ENCODE assay signal across 17 cellular contexts in genomic region chr11:36044636-36045035, GRCh38.
DNase-seq lines count a peak whose midpoint lies in the region; ATAC-seq, FAIRE-seq and TF ChIP-seq lines count a peak whose summit lies in the region.
"Had no signal": no experiment of that assay in that cellular context is flagged by ENCODE, and none has a peak within 500 bp of the region (broad histone marks: within the 10 kb centered on the region; RNA-seq: fewer than 3 reads in every experiment).

No MANE protein-coding gene starts in this region.

- no peak for FAIRE-seq in H1 (lab: Jason Lieb, UNC)
- FAIRE-seq: HepG2 had no signal

- H3K56ac ChIP-seq in H1 (replicated peaks; ENCODE audit: insufficient read length, low read depth, low read length) = no peak overlapping the region

- H3K4me3 ChIP-seq in Loucy (ENCODE audit: low read length, poor library complexity, severe bottlenecking) (no peak overlapping the region), H1 (ENCODE audit: extremely low read depth in 1 of 4, insufficient read depth in 2 of 4, low read depth in 3 of 4, low read length in 4 of 4) (no peak overlapping the region), neuronal stem cell (ENCODE audit: low read length in 2 of 2) (no peak overlapping the region)
- H3K4me3 ChIP-seq: PC-9, SJCRH30 had no signal

- H2BK12ac ChIP-seq in H1 (ENCODE audit: low read depth, low read length) (no peak overlapping the region), neuronal stem cell (ENCODE audit: low read length) (no peak overlapping the region)

- DNase-seq in DMS79 treated with DMSO at 0.1 percent for 48 hours (lab: John Stamatoyannopoulos, UW) (peak; percentile 86), H1 (ENCODE audit: low read depth in 1 of 2, low spot score in 2 of 2) (no peak), neuronal stem cell (ENCODE audit: low spot score) (no peak), RKO (ENCODE audit: low spot score) (no peak)
- DNase-seq in activated naive CD4-positive, alpha-beta T cell treated with anti-CD3 and anti-CD28 coated beads, Interleukin-2, amount 10 ng/mL, durations not matched to agents 7 days and 5 days = no peak
- DNase-seq in natural killer cell treated with Interleukin-12 subunit alpha and Interleukin-12 subunit beta and Interleukin-15 and Interleukin-18, amount 100 ng/mL, for 72 hours (ENCODE audit: low spot score) = no peak
- DNase-seq: AML-193, DND-41, NCI-H146, NCI-H2029 treated with DMSO at 0.1 percent for 48 hours, NCI-H82, PC-9, SJCRH30 had no signal

- 0 out of 4 replicates have a peak, but pooled peaks have one; percentile 3 to 7 for TF ChIP-seq RAD21 in H1 (IDR thresholded peaks at IDR 0.05 in 1 of 2, conservative IDR thresholded peaks at IDR 0.05 in 1 of 2; ENCODE audit: low read depth in 2 of 2, low read length in 2 of 2)

- no peak for ATAC-seq in natural killer cell treated with Interleukin-12 subunit alpha and Interleukin-12 subunit beta and Interleukin-15 and Interleukin-18, amount 100 ng/mL, for 72 hours
- ATAC-seq: HepG2 had no signal

- no peak overlapping the region for H2AFZ ChIP-seq in Loucy (ENCODE audit: low read length)
- no peak overlapping the region for H2AFZ ChIP-seq in H1 (ENCODE audit: low read length)
- no peak overlapping the region for H2AFZ ChIP-seq in neuronal stem cell (ENCODE audit: low read length)
- H2AFZ ChIP-seq: PC-9 had no signal

- no peaks in the 10 kb centered on the region for H3K9me2 ChIP-seq in Loucy (replicated peaks; ENCODE audit: low read depth, low read length)

- H3K4ac ChIP-seq in H1 (replicated peaks; ENCODE audit: insufficient read length, low read depth, low read length) (no peak overlapping the region), neuronal stem cell (ENCODE audit: low read length) (no peak overlapping the region)

- peaks cover 10% of the 10 kb centered on the region for H3K27me3 Mint-ChIP-seq in activated naive CD4-positive, alpha-beta T cell treated with anti-CD3 and anti-CD28 coated beads, Interleukin-2, amount 10 ng/mL, durations not matched to agents 7 days and 5 days
- peaks cover 4 to 8% of the 10 kb centered on the region in 2 donors for H3K27me3 Mint-ChIP-seq in natural killer cell treated with Interleukin-12 subunit alpha and Interleukin-12 subunit beta and Interleukin-15 and Interleukin-18, amount 100 ng/mL, for 72 hours

- H3K27ac Mint-ChIP-seq in activated naive CD4-positive, alpha-beta T cell treated with anti-CD3 and anti-CD28 coated beads, Interleukin-2, amount 10 ng/mL, durations not matched to agents 7 days and 5 days = no peak overlapping the region
- no peak overlapping the region for H3K27ac Mint-ChIP-seq in natural killer cell treated with Interleukin-12 subunit alpha and Interleukin-12 subunit beta and Interleukin-15 and Interleukin-18, amount 100 ng/mL, for 72 hours

- no peaks in the 10 kb centered on the region for H3K23me2 ChIP-seq in H1 (ENCODE audit: low read depth, low read length)

- no peaks in the 10 kb centered on the region for H3F3A ChIP-seq in Loucy (ENCODE audit: low read depth)

- TF ChIP-seq CTCF in Loucy (conservative IDR thresholded peaks at IDR 0.05; ENCODE audit: low read length) (peak; percentile 47), H1 (IDR thresholded peaks at IDR 0.05; ENCODE audit: control extremely low read depth in 1 of 3, insufficient read depth in 1 of 3, low read depth in 1 of 3, low read length in 3 of 3) (peak in 1 of 3 experiments; percentile 5; a peak in 1 of 4 replicates)

- H2BK20ac ChIP-seq in H1 (ENCODE audit: low read length) = no peak overlapping the region

- TF ChIP-seq EP300 in H1 (IDR thresholded peaks at IDR 0.05; ENCODE audit: borderline replicate concordance in 1 of 2, low read depth in 2 of 2, low read length in 2 of 2) = no peak

- no peaks in the 10 kb centered on the region for H3K9me3 ChIP-seq in Loucy (ENCODE audit: insufficient read depth, low read depth, low read length)
- H3K9me3 ChIP-seq in H1 (ENCODE audit: insufficient read depth in 2 of 2, low read depth in 1 of 2, low read length in 1 of 2) = no peaks in the 10 kb centered on the region
- H3K9me3 ChIP-seq in neuronal stem cell (replicated peaks in 1 of 2; ENCODE audit: control insufficient read depth in 2 of 2, insufficient read depth in 1 of 2, low read depth in 1 of 2, low read length in 2 of 2) = no peaks in the 10 kb centered on the region
- H3K9me3 ChIP-seq: SJCRH30 had no signal

- H3K23ac ChIP-seq in H1 (ENCODE audit: insufficient read length) = no peak overlapping the region
- no peak overlapping the region for H3K23ac ChIP-seq in neuronal stem cell (ENCODE audit: low read depth, low read length, poor library complexity)

- H3K79me1 ChIP-seq in H1 (ENCODE audit: low read depth, low read length) (peaks cover 3% of the 10 kb centered on the region; the same call in 1 of the 2 replicates), neuronal stem cell (ENCODE audit: low read depth, low read length) (no peaks in the 10 kb centered on the region)

- H3K14ac ChIP-seq in H1 (ENCODE audit: insufficient read length) = no peak overlapping the region
- H3K14ac ChIP-seq in neuronal stem cell (ENCODE audit: low read length) = no peak overlapping the region

- H4K5ac ChIP-seq in H1 (ENCODE audit: insufficient read length, low read depth, low read length) = no peak overlapping the region

- H4K20me1 ChIP-seq in Loucy (ENCODE audit: insufficient read depth, low read length, poor library complexity, severe bottlenecking) (no peaks in the 10 kb centered on the region), H1 (replicated peaks in 1 of 2; ENCODE audit: control insufficient read depth in 1 of 2, insufficient read depth in 2 of 2, low read length in 2 of 2) (no peaks in the 10 kb centered on the region)

- H3K4me1 ChIP-seq in Loucy (ENCODE audit: insufficient read depth, low read length, poor library complexity, severe bottlenecking) (peaks cover 8% of the 10 kb centered on the region), H1 (replicated peaks in 1 of 4; ENCODE audit: control insufficient read depth in 3 of 4, insufficient read depth in 4 of 4, low read length in 3 of 4) (peaks cover 0 to 8% (median 7%) of the 10 kb centered on the region in 4 experiments; a peak in 4 of 7 replicates), neuronal stem cell (ENCODE audit: control insufficient read depth in 2 of 2, insufficient read depth in 1 of 2, low read depth in 1 of 2, low read length in 2 of 2) (peaks cover 16 to 25% of the 10 kb centered on the region in 2 donors)
- H3K4me1 ChIP-seq: SJCRH30 had no signal

- H3K4me1 Mint-ChIP-seq in activated naive CD4-positive, alpha-beta T cell treated with anti-CD3 and anti-CD28 coated beads, Interleukin-2, amount 10 ng/mL, durations not matched to agents 7 days and 5 days = no peaks in the 10 kb centered on the region
- peaks cover 0 to 7% of the 10 kb centered on the region in 2 donors for H3K4me1 Mint-ChIP-seq in natural killer cell treated with Interleukin-12 subunit alpha and Interleukin-12 subunit beta and Interleukin-15 and Interleukin-18, amount 100 ng/mL, for 72 hours (ENCODE audit: low read depth in 2 of 2)

- H3K27me3 ChIP-seq in Loucy (ENCODE audit: insufficient read depth, low read length, poor library complexity, severe bottlenecking) (no peaks in the 10 kb centered on the region), H1 (replicated peaks in 1 of 4; ENCODE audit: control insufficient read depth in 3 of 4, extremely low read depth in 1 of 4, insufficient read depth in 3 of 4, low read length in 3 of 4) (no peaks in the 10 kb centered on the region), neuronal stem cell (ENCODE audit: control insufficient read depth in 3 of 3, insufficient read depth in 3 of 3, low read depth in 1 of 3, low read length in 3 of 3) (no peaks in the 10 kb centered on the region)
- H3K27me3 ChIP-seq: SJCRH30 had no signal

- H2BK5ac ChIP-seq in H1 (ENCODE audit: low read depth, low read length) (no peak overlapping the region), neuronal stem cell (ENCODE audit: low read length) (no peak overlapping the region)

- H3K36me3 ChIP-seq in Loucy (ENCODE audit: insufficient read depth, low read length) (no peaks in the 10 kb centered on the region), H1 (ENCODE audit: control insufficient read depth in 2 of 4, insufficient read depth in 4 of 4, low read length in 3 of 4) (no peaks in the 10 kb centered on the region), neuronal stem cell (replicated peaks in 1 of 2; ENCODE audit: control insufficient read depth in 2 of 2, insufficient read depth in 2 of 2, low read length in 2 of 2) (peaks cover 1 to 24% of the 10 kb centered on the region in 2 donors)

- H3K79me2 ChIP-seq in Loucy (ENCODE audit: insufficient read depth, low read length) (no peaks in the 10 kb centered on the region), H1 (ENCODE audit: control insufficient read depth in 1 of 2, insufficient read depth in 2 of 2, low read length in 2 of 2) (peaks cover 0 to 8% of the 10 kb centered on the region in 2 experiments; a peak in 1 of 4 replicates)

- H3K9me3 Mint-ChIP-seq in activated naive CD4-positive, alpha-beta T cell treated with anti-CD3 and anti-CD28 coated beads, Interleukin-2, amount 10 ng/mL, durations not matched to agents 7 days and 5 days = no peaks in the 10 kb centered on the region
- peaks cover 4% of the 10 kb centered on the region for H3K9me3 Mint-ChIP-seq in natural killer cell treated with Interleukin-12 subunit alpha and Interleukin-12 subunit beta and Interleukin-15 and Interleukin-18, amount 100 ng/mL, for 72 hours

- H3K4me2 ChIP-seq in Loucy (ENCODE audit: low read depth, low read length, poor library complexity, severe bottlenecking) (no peak overlapping the region), H1 (ENCODE audit: insufficient read depth in 1 of 2, low read depth in 2 of 2, low read length in 2 of 2) (no peak overlapping the region), neuronal stem cell (ENCODE audit: insufficient read depth, low read length, poor library complexity, severe bottlenecking) (no peak overlapping the region)
- H3K4me2 ChIP-seq: KMS-11, PC-9 had no signal

- H3K27ac ChIP-seq in H1 (ENCODE audit: low read depth, low read length) (no peak overlapping the region), neuronal stem cell (replicated peaks; ENCODE audit: low read length) (no peak overlapping the region)
- H3K27ac ChIP-seq: C4-2B, KMS-11, PC-9, SJCRH30 had no signal

- no peak overlapping the region for H3K9ac ChIP-seq in Loucy (ENCODE audit: low read depth, low read length, poor library complexity, severe bottlenecking)
- H3K9ac ChIP-seq in H1 (replicated peaks in 1 of 4; ENCODE audit: extremely low read depth in 1 of 4, low read depth in 3 of 4, low read length in 3 of 4) = no peak overlapping the region
- H3K9ac ChIP-seq in neuronal stem cell (ENCODE audit: low read depth, low read length, poor library complexity) = no peak overlapping the region
- H3K9ac ChIP-seq: KMS-11 had no signal

- no peaks in the 10 kb centered on the region for H3K36me3 Mint-ChIP-seq in activated naive CD4-positive, alpha-beta T cell treated with anti-CD3 and anti-CD28 coated beads, Interleukin-2, amount 10 ng/mL, durations not matched to agents 7 days and 5 days
- H3K36me3 Mint-ChIP-seq in natural killer cell treated with Interleukin-12 subunit alpha and Interleukin-12 subunit beta and Interleukin-15 and Interleukin-18, amount 100 ng/mL, for 72 hours = no peaks in the 10 kb centered on the region

- no peak overlapping the region for H2BK120ac ChIP-seq in H1 (replicated peaks; ENCODE audit: low read depth, low read length)
- H2BK120ac ChIP-seq in neuronal stem cell (ENCODE audit: low read depth, low read length) = no peak overlapping the region

- POLR2A ChIA-PET in H1 (lab: Charles Lee; ENCODE audit: partially characterized antibody) = interaction anchor here (0.8 kb wide), 1 partner anchor 11 kb away, joined by 3 read pairs; no protein-coding TSS in a partner anchor

- H3K4me3 Mint-ChIP-seq in activated naive CD4-positive, alpha-beta T cell treated with anti-CD3 and anti-CD28 coated beads, Interleukin-2, amount 10 ng/mL, durations not matched to agents 7 days and 5 days = no peak overlapping the region
- no peak overlapping the region for H3K4me3 Mint-ChIP-seq in natural killer cell treated with Interleukin-12 subunit alpha and Interleukin-12 subunit beta and Interleukin-15 and Interleukin-18, amount 100 ng/mL, for 72 hours

- H4K91ac ChIP-seq in H1 (replicated peaks; ENCODE audit: insufficient read length, low read length) (no peak overlapping the region), neuronal stem cell (ENCODE audit: low read depth, low read length, poor library complexity) (no peak overlapping the region)

- H4K8ac ChIP-seq in H1 (ENCODE audit: extremely low read depth, insufficient read depth, low read length) (no peak overlapping the region), neuronal stem cell (ENCODE audit: low read depth, low read length) (no peak overlapping the region)

- CTCF ChIA-PET in H1 (lab: Charles Lee; ENCODE audit: partially characterized antibody) = interaction anchor here (0.7 to 5.1 kb wide), 14 partner anchors 10 to 425 kb away, joined by 3 to 54 read pairs (median 6); no protein-coding TSS in a partner anchor
- CTCF ChIA-PET in activated naive CD4-positive, alpha-beta T cell treated with anti-CD3 and anti-CD28 coated beads, Interleukin-2, amount 10 ng/mL, durations not matched to agents 7 days and 5 days (lab: Charles Lee) = no interaction called here

- H2AK5ac ChIP-seq in H1 (ENCODE audit: low read depth, low read length) = no peak overlapping the region
- H2AK5ac ChIP-seq in neuronal stem cell (ENCODE audit: low read depth, low read length) = no peak overlapping the region

- H2BK15ac ChIP-seq in H1 (ENCODE audit: low read length) (no peak overlapping the region), neuronal stem cell (ENCODE audit: low read length) (no peak overlapping the region)

- 86% methylated on average over 4 of the region's 4 CpGs; no CpG with 5 or more reads in 1 of the 2 experiments for WGBS in H1 (ENCODE audit: extremely low coverage in 1 of 2, insufficient coverage in 1 of 2, insufficient read length in 1 of 2, insufficient replicate concordance in 2 of 2, low coverage in 1 of 2, low lambda C conversion rate in 2 of 2, missing lambda C conversion rate in 1 of 2), 2 experiments
- no CpG with 5 or more reads among the region's 4 CpGs for WGBS in neuronal stem cell (ENCODE audit: extremely low coverage in 2 of 2, insufficient read length in 2 of 2, insufficient replicate concordance in 1 of 2), 2 donors

- H3K18ac ChIP-seq in H1 (ENCODE audit: extremely low read depth, low read length) (no peak overlapping the region), neuronal stem cell (ENCODE audit: low read length) (peak overlapping the region; percentile 23)

- TF ChIP-seq POLR2A in H1 (IDR thresholded peaks at IDR 0.05; ENCODE audit: control extremely low read depth in 1 of 2, low read depth in 2 of 2, low read length in 2 of 2) = no peak
